1 cellular context compared by ENCODE assay signal in the genomic region with DNA sequence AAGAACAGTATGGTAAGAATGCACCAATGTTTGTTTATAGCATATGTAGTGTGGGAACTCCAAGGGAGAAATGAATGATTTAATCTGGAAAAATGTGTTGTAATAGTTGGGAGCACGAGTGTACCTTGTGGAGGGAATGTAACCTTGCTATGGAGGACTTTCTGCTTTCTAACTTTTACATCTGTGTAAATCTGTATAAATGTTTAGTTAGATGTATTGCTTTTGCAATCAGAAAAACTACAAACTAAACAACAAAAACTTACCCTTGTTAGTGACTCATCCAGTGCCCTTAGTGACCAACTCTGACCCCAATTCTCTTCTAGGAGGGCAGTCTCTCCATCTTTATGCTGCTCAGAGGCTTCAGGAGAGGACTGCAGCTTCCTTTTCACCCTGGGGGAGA.
TF ChIP-seq lines count a peak whose summit lies in the region.

No MANE protein-coding gene starts in this region.

TF ChIP-seq in GM23338, 12 proteins besides CTCF, POLR2A, EP300 and RAD21 (continued from another document):
- TF ChIP-seq, protein P1, sequence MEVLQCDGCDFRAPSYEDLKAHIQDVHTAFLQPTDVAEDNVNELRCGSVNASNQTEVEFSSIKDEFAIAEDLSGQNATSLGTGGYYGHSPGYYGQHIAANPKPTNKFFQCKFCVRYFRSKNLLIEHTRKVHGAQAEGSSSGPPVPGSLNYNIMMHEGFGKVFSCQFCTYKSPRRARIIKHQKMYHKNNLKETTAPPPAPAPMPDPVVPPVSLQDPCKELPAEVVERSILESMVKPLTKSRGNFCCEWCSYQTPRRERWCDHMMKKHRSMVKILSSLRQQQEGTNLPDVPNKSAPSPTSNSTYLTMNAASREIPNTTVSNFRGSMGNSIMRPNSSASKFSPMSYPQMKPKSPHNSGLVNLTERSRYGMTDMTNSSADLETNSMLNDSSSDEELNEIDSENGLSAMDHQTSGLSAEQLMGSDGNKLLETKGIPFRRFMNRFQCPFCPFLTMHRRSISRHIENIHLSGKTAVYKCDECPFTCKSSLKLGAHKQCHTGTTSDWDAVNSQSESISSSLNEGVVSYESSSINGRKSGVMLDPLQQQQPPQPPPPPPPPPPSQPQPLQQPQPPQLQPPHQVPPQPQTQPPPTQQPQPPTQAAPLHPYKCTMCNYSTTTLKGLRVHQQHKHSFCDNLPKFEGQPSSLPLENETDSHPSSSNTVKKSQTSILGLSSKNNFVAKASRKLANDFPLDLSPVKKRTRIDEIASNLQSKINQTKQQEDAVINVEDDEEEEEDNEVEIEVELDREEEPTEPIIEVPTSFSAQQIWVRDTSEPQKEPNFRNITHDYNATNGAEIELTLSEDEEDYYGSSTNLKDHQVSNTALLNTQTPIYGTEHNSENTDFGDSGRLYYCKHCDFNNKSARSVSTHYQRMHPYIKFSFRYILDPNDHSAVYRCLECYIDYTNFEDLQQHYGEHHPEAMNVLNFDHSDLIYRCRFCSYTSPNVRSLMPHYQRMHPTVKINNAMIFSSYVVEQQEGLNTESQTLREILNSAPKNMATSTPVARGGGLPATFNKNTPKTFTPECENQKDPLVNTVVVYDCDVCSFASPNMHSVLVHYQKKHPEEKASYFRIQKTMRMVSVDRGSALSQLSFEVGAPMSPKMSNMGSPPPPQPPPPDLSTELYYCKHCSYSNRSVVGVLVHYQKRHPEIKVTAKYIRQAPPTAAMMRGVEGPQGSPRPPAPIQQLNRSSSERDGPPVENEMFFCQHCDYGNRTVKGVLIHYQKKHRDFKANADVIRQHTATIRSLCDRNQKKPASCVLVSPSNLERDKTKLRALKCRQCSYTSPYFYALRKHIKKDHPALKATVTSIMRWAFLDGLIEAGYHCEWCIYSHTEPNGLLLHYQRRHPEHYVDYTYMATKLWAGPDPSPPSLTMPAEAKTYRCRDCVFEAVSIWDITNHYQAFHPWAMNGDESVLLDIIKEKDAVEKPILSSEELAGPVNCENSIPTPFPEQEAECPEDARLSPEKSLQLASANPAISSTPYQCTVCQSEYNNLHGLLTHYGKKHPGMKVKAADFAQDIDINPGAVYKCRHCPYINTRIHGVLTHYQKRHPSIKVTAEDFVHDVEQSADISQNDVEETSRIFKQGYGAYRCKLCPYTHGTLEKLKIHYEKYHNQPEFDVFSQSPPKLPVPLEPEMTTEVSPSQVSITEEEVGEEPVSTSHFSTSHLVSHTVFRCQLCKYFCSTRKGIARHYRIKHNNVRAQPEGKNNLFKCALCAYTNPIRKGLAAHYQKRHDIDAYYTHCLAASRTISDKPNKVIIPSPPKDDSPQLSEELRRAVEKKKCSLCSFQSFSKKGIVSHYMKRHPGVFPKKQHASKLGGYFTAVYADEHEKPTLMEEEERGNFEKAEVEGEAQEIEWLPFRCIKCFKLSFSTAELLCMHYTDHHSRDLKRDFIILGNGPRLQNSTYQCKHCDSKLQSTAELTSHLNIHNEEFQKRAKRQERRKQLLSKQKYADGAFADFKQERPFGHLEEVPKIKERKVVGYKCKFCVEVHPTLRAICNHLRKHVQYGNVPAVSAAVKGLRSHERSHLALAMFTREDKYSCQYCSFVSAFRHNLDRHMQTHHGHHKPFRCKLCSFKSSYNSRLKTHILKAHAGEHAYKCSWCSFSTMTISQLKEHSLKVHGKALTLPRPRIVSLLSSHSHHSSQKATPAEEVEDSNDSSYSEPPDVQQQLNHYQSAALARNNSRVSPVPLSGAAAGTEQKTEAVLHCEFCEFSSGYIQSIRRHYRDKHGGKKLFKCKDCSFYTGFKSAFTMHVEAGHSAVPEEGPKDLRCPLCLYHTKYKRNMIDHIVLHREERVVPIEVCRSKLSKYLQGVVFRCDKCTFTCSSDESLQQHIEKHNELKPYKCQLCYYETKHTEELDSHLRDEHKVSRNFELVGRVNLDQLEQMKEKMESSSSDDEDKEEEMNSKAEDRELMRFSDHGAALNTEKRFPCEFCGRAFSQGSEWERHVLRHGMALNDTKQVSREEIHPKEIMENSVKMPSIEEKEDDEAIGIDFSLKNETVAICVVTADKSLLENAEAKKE (CRISPR knock-in tag; IDR thresholded peaks at IDR 0.05): no peak
- TF ChIP-seq EZH2phosphoT487 (IDR thresholded peaks at IDR 0.05; ENCODE audit: unreplicated experiment) (no peak), EZH2 (IDR thresholded peaks at IDR 0.05; ENCODE audit: low read depth, unreplicated experiment) (no peak), ZNF114 (CRISPR knock-in tag; IDR thresholded peaks at IDR 0.05) (no peak), JUNB (IDR thresholded peaks at IDR 0.05; ENCODE audit: unreplicated experiment) (no peak), CREB1 (CRISPR knock-in tag; IDR thresholded peaks at IDR 0.05; ENCODE audit: low read depth) (no peak)
